ENCODE assay signal across 1 cellular context in the genomic region with DNA sequence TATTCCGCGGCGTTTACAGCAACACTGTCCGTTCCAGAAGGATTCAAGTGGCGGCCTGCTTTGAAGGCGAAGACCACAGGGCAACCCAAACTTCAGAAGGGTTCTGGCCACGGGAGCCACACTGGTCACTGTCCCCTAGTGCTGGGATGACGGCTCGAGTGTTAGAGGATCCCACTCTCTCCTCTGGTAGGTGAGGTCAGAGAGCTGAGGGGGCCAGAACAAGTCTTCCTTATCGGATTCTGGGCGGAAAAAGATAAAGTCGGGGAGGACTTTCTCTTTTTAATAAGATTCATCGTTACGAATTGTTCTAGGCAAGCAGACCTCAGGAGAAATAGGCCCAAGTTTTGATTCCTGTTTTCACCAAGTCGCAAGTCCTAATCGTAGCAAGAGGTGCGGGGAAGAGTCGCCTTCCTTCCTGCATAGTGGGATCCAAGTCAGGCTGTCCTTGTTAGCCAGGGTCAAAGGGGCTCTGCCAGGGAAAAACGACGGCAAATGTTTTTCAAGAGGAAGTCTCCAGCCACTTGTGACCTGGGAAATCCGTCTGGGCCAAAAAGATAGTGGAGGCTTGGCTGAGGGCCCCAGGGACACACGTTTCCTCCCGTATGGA.
TF ChIP-seq lines count a peak whose summit lies in the region.

No MANE protein-coding gene starts in this region.

TF ChIP-seq in K562, 482 proteins besides CTCF, POLR2A, EP300 and RAD21 (continued from another document and continues in another):
- TF ChIP-seq, protein P1, sequence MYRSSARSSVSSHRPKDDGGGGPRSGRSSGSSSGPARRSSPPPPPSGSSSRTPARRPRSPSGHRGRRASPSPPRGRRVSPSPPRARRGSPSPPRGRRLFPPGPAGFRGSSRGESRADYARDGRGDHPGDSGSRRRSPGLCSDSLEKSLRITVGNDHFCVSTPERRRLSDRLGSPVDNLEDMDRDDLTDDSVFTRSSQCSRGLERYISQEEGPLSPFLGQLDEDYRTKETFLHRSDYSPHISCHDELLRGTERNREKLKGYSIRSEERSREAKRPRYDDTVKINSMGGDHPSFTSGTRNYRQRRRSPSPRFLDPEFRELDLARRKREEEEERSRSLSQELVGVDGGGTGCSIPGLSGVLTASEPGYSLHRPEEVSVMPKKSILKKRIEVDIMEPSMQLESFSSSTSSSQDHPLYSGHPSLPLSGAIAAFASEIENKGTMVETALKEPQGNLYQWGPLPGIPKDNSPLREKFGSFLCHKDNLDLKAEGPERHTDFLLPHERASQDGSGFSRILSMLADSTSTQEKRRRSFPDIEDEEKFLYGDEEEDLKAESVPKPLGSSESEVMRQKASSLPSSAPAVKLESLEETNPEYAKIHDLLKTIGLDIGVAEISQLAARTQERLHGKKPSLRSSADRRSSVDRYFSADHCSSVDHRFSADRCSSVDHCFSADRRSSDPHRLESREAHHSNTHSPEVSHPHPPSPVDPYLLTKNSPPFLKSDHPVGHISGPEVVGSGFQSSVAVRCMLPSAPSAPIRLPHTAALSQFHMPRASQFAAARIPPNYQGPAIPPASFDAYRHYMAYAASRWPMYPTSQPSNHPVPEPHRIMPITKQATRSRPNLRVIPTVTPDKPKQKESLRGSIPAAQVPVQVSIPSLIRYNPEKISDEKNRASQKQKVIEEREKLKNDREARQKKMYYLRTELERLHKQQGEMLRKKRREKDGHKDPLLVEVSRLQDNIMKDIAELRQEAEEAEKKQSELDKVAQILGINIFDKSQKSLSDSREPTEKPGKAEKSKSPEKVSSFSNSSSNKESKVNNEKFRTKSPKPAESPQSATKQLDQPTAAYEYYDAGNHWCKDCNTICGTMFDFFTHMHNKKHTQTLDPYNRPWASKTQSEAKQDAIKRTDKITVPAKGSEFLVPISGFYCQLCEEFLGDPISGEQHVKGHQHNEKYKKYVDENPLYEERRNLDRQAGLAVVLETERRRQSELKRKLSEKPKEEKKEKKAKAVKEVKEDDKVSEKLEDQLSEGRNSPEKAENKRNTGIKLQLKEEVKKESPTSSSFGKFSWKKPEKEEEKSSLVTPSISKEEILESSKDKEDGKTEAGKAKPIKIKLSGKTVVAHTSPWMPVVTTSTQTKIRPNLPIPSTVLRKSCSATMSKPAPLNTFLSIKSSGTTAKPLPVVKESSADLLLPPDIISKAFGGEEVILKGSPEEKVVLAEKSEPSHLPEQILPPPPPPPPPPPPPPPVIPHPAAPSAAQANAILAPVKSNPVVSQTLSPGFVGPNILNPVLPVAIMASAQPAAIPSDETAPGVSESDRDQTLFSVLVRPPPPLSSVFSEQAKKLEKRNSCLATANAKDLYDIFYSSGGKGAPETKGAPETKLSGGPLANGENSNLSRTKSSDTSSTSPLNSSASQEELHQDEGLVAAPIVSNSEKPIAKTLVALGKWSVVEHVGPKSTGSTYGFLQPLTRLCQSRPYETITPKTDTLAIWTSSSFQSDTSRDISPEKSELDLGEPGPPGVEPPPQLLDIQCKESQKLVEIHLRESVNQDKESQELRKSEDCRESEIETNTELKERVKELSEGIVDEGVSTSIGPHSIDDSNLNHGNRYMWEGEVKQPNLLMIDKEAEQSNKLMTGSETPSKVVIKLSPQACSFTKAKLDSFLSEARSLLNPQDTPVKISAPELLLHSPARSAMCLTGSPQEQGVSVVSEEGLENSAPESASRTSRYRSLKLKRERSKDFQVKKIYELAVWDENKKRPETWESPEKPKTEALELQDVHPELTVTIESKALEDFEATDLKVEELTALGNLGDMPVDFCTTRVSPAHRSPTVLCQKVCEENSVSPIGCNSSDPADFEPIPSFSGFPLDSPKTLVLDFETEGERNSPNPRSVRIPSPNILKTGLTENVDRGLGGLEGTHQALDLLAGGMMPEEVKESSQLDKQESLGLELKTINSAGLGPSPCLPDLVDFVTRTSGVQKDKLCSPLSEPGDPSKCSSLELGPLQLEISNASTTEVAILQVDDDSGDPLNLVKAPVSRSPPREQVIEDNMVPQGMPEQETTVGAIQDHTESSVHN (IDR thresholded peaks at IDR 0.05; ENCODE audit: borderline replicate concordance in 1 of 2, low read depth in 1 of 2), result peak in 1 of 2 experiments; percentile 43; a peak in 1 of 4 replicates
- TF ChIP-seq, protein P2, sequence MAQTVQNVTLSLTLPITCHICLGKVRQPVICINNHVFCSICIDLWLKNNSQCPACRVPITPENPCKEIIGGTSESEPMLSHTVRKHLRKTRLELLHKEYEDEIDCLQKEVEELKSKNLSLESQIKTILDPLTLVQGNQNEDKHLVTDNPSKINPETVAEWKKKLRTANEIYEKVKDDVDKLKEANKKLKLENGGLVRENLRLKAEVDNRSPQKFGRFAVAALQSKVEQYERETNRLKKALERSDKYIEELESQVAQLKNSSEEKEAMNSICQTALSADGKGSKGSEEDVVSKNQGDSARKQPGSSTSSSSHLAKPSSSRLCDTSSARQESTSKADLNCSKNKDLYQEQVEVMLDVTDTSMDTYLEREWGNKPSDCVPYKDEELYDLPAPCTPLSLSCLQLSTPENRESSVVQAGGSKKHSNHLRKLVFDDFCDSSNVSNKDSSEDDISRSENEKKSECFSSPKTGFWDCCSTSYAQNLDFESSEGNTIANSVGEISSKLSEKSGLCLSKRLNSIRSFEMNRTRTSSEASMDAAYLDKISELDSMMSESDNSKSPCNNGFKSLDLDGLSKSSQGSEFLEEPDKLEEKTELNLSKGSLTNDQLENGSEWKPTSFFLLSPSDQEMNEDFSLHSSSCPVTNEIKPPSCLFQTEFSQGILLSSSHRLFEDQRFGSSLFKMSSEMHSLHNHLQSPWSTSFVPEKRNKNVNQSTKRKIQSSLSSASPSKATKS (CRISPR knock-in tag; IDR thresholded peaks at IDR 0.05), result no peak
- no peak for TF ChIP-seq NCOA2 (IDR thresholded peaks at IDR 0.05; ENCODE audit: partially characterized antibody in 2 of 2)
- TF ChIP-seq CBX3 (IDR thresholded peaks at IDR 0.05; ENCODE audit: borderline replicate concordance in 1 of 2, low read length in 2 of 2), result peak in 1 of 2 experiments; percentile 82; a peak in 2 of 3 replicates
- no peak for TF ChIP-seq ZNF766 (CRISPR knock-in tag; conservative IDR thresholded peaks at IDR 0.05)
- peak; percentile 67 for TF ChIP-seq KLF16 (IDR thresholded peaks at IDR 0.05)
- no peak for TF ChIP-seq ZNF507 (tag; conservative IDR thresholded peaks at IDR 0.05)
- TF ChIP-seq RCOR1 (IDR thresholded peaks at IDR 0.05; ENCODE audit: borderline replicate concordance in 1 of 2, low read depth in 2 of 2, low read length in 2 of 2), result peak in 1 of 2 experiments; percentile 46; a peak in 1 of 4 replicates
- TF ChIP-seq, protein P3, sequence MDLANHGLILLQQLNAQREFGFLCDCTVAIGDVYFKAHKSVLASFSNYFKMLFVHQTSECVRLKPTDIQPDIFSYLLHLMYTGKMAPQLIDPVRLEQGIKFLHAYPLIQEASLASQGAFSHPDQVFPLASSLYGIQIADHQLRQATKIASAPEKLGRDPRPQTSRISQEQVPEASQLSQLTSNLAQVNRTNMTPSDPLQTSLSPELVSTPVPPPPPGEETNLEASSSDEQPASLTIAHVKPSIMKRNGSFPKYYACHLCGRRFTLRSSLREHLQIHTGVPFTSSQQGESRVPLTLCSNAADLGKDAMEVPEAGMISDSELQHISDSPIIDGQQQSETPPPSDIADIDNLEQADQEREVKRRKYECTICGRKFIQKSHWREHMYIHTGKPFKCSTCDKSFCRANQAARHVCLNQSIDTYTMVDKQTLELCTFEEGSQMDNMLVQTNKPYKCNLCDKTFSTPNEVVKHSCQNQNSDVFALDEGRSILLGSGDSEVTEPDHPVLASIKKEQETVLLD (IDR thresholded peaks at IDR 0.05), result no peak; the same call in 1 of the 2 replicates
- peak in 1 of 2 experiments; percentile 34; a peak in 2 of 4 replicates for TF ChIP-seq FOXA3 (CRISPR knock-in tag; conservative IDR thresholded peaks at IDR 0.05 in 1 of 2, IDR thresholded peaks at IDR 0.05 in 1 of 2)
- TF ChIP-seq NR2C2 (CRISPR knock-in tag; IDR thresholded peaks at IDR 0.05), result no peak
- TF ChIP-seq NR2C2 (tag; IDR thresholded peaks at IDR 0.05), result no peak
- peak; percentile 32; the same call in 1 of the 2 replicates for TF ChIP-seq MAFF (IDR thresholded peaks at IDR 0.05; ENCODE audit: low read length)
- TF ChIP-seq, protein P4, sequence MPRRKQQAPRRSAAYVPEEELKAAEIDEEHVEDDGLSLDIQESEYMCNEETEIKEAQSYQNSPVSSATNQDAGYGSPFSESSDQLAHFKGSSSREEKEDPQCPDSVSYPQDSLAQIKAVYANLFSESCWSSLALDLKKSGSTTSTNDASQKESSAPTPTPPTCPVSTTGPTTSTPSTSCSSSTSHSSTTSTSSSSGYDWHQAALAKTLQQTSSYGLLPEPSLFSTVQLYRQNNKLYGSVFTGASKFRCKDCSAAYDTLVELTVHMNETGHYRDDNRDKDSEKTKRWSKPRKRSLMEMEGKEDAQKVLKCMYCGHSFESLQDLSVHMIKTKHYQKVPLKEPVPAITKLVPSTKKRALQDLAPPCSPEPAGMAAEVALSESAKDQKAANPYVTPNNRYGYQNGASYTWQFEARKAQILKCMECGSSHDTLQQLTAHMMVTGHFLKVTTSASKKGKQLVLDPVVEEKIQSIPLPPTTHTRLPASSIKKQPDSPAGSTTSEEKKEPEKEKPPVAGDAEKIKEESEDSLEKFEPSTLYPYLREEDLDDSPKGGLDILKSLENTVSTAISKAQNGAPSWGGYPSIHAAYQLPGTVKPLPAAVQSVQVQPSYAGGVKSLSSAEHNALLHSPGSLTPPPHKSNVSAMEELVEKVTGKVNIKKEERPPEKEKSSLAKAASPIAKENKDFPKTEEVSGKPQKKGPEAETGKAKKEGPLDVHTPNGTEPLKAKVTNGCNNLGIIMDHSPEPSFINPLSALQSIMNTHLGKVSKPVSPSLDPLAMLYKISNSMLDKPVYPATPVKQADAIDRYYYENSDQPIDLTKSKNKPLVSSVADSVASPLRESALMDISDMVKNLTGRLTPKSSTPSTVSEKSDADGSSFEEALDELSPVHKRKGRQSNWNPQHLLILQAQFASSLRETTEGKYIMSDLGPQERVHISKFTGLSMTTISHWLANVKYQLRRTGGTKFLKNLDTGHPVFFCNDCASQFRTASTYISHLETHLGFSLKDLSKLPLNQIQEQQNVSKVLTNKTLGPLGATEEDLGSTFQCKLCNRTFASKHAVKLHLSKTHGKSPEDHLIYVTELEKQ (CRISPR knock-in tag; IDR thresholded peaks at IDR 0.05), result no peak
- TF ChIP-seq POLR2AphosphoS2 (IDR thresholded peaks at IDR 0.05; ENCODE audit: low read length), result no peak
- TF ChIP-seq, protein P5, sequence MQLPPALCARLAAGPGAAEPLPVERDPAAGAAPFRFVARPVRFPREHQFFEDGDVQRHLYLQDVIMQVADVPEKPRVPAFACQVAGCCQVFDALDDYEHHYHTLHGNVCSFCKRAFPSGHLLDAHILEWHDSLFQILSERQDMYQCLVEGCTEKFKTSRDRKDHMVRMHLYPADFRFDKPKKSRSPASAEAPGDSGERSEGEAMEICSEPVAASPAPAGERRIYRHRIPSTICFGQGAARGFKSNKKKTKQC (CRISPR knock-in tag; IDR thresholded peaks at IDR 0.05), result peak; percentile 65
- no peak for TF ChIP-seq ZKSCAN3 (CRISPR knock-in tag; IDR thresholded peaks at IDR 0.05)
- TF ChIP-seq, protein P6, sequence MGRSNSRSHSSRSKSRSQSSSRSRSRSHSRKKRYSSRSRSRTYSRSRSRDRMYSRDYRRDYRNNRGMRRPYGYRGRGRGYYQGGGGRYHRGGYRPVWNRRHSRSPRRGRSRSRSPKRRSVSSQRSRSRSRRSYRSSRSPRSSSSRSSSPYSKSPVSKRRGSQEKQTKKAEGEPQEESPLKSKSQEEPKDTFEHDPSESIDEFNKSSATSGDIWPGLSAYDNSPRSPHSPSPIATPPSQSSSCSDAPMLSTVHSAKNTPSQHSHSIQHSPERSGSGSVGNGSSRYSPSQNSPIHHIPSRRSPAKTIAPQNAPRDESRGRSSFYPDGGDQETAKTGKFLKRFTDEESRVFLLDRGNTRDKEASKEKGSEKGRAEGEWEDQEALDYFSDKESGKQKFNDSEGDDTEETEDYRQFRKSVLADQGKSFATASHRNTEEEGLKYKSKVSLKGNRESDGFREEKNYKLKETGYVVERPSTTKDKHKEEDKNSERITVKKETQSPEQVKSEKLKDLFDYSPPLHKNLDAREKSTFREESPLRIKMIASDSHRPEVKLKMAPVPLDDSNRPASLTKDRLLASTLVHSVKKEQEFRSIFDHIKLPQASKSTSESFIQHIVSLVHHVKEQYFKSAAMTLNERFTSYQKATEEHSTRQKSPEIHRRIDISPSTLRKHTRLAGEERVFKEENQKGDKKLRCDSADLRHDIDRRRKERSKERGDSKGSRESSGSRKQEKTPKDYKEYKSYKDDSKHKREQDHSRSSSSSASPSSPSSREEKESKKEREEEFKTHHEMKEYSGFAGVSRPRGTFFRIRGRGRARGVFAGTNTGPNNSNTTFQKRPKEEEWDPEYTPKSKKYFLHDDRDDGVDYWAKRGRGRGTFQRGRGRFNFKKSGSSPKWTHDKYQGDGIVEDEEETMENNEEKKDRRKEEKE (IDR thresholded peaks at IDR 0.05; ENCODE audit: borderline replicate concordance in 1 of 2, control insufficient read depth in 1 of 2, low read depth in 2 of 2, low read length in 1 of 2), result no peak; a peak in 1 of 4 replicates
- peak; percentile 62 for TF ChIP-seq TBP (optimal IDR thresholded peaks at IDR 0.05; ENCODE audit: low read depth, low read length)
- TF ChIP-seq ARNT (IDR thresholded peaks at IDR 0.05), result peak; percentile 42 to 78; a peak in 3 of 4 replicates
- peak; percentile 39 to 66; a peak in 3 of 4 replicates for TF ChIP-seq TBL1XR1 (IDR thresholded peaks at IDR 0.05; ENCODE audit: low read length in 2 of 2)
- TF ChIP-seq HDAC8 (tag; IDR thresholded peaks at IDR 0.05), result no peak
- peak; percentile 80 for TF ChIP-seq ZNF175 (CRISPR knock-in tag; IDR thresholded peaks at IDR 0.05; ENCODE audit: low read depth)
- no peak for TF ChIP-seq KAT8 (IDR thresholded peaks at IDR 0.05; ENCODE audit: low read depth)
- TF ChIP-seq ZC3H4 (CRISPR knock-in tag; IDR thresholded peaks at IDR 0.05; ENCODE audit: borderline replicate concordance), result no peak
- TF ChIP-seq ZBTB1 (CRISPR knock-in tag; IDR thresholded peaks at IDR 0.05; ENCODE audit: borderline replicate concordance, low read depth), result no peak
- peak; percentile 34; the same call in 1 of the 2 replicates for TF ChIP-seq ZNF134 (CRISPR knock-in tag; conservative IDR thresholded peaks at IDR 0.05)
- no peak for TF ChIP-seq ZFPM2 (CRISPR knock-in tag; IDR thresholded peaks at IDR 0.05)
- TF ChIP-seq, protein P7, sequence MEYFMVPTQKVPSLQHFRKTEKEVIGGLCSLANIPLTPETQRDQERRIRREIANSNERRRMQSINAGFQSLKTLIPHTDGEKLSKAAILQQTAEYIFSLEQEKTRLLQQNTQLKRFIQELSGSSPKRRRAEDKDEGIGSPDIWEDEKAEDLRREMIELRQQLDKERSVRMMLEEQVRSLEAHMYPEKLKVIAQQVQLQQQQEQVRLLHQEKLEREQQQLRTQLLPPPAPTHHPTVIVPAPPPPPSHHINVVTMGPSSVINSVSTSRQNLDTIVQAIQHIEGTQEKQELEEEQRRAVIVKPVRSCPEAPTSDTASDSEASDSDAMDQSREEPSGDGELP (CRISPR knock-in tag; IDR thresholded peaks at IDR 0.05; ENCODE audit: borderline replicate concordance), result no peak
- peak; percentile 93 for TF ChIP-seq SPI1 (IDR thresholded peaks at IDR 0.05; ENCODE audit: borderline replicate concordance, low read depth, low read length)
- TF ChIP-seq PYGO2 (tag; IDR thresholded peaks at IDR 0.05), result 0 out of 2 replicates have a peak, but pooled peaks have one; percentile 52
- TF ChIP-seq ZNF174 (CRISPR knock-in tag; IDR thresholded peaks at IDR 0.05), result no peak
- no peak for TF ChIP-seq FOS (IDR thresholded peaks at IDR 0.05; ENCODE audit: extremely low read depth, insufficient read length)
- TF ChIP-seq JUND (IDR thresholded peaks at IDR 0.05; ENCODE audit: borderline replicate concordance, low read depth, low read length), result peak; percentile 86
- peak; percentile 77; the same call in 2 of the 3 replicates for TF ChIP-seq JUND (tag; IDR thresholded peaks at IDR 0.05; ENCODE audit: borderline replicate concordance, low read depth, low read length)
- peak; percentile 54 for TF ChIP-seq TAF1 (IDR thresholded peaks at IDR 0.05; ENCODE audit: control insufficient read depth, extremely low read depth, insufficient read depth, low read length, severe bottlenecking)
- no peak for TF ChIP-seq SP1 (CRISPR knock-in tag; IDR thresholded peaks at IDR 0.05)
- TF ChIP-seq ZNF263 (CRISPR knock-in tag; IDR thresholded peaks at IDR 0.05; ENCODE audit: borderline replicate concordance), result no peak; the same call in none of the 2 replicates
